ENCODE assay signal across 25 cellular contexts in genomic region chr12:122250536-122250935, GRCh38. TPM values are rescaled to one million over a fixed set of nuclear protein-coding genes. Genes with fewer than 3 reads are reported as not detected.
"Had no signal": no experiment of that assay in that cellular context is flagged by ENCODE, and none has a peak within 500 bp of the region (broad histone marks: within the 10 kb centered on the region; RNA-seq: fewer than 3 reads in every experiment).

No MANE protein-coding gene starts in this region.

- H3K4me1 ChIP-seq: SJCRH30 had no signal

- H3K9ac ChIP-seq: KMS-11 had no signal

- ATAC-seq: Panc1, Right ventricle myocardium inferior had no signal

- H3K4me3 ChIP-seq: PC-9, SJCRH30, SK-N-MC had no signal

- H3K27ac ChIP-seq: KMS-11, PC-9, RWPE1, SJCRH30, SK-N-MC had no signal

- DNase-seq: Karpas-422, KBM-7, MM.1S, MV-4-11, NCI-H1105, NCI-H1417 treated with DMSO at 0.1 percent for 48 hours, NCI-H1436 treated with DMSO at 0.1 percent for 48 hours, NCI-H187 treated with DMSO at 0.1 percent for 48 hours, NCI-H2227 treated with DMSO at 0.1 percent for 48 hours, NCI-H345, NCI-H446, NCI-H524 treated with DMSO at 0.1 percent for 48 hours, NCI-H526 treated with DMSO at 0.1 percent for 48 hours, NCI-H774, PC-9, SIG-M5, SJCRH30 had no signal

- H3K9me3 ChIP-seq: SJCRH30 had no signal

- H3K27me3 ChIP-seq: SJCRH30 had no signal

RNA-seq across cellular contexts. Expression of gene B3GNT4, which starts 47.0 kb away (rescaled TPM):
- total RNA-seq: LHCN-M2, OCI-LY7, Right ventricle myocardium inferior, RPMI7951 had no signal
